In genomic region chr15:90880381-90881145, GRCh38 we compare ENCODE assay signal across 14 cellular contexts. TPM values are rescaled to one million over a fixed set of nuclear protein-coding genes. Genes with fewer than 3 reads are reported as not detected.
DNase-seq lines count a peak whose midpoint lies in the region; ATAC-seq and TF ChIP-seq lines count a peak whose summit lies in the region.
"Had no signal": no experiment of that assay in that cellular context is flagged by ENCODE, and none has a peak within 500 bp of the region (broad histone marks: within the 10 kb centered on the region; RNA-seq: fewer than 3 reads in every experiment).

No MANE protein-coding gene starts in this region.

- POLR2A ChIA-PET in activated CD8-positive, alpha-beta T cell treated with anti-CD3 and anti-CD28 coated beads for 36 hours (lab: Charles Lee), result interaction anchor here (1.7 to 2.1 kb wide), 2 partner anchors 22 to 54 kb away, joined by 4 read pairs; no protein-coding TSS in a partner anchor

- no peak overlapping the region for H3K4me3 Mint-ChIP-seq in activated CD4-positive, alpha-beta T cell treated with anti-CD3 and anti-CD28 coated beads, Interleukin-2, amount 10 ng/mL, durations not matched to agents 24 days and 14 days
- H3K4me3 Mint-ChIP-seq in dendritic cell treated with granulocyte-macrophage colony-stimulating factor and Interleukin-4, amounts not matched to agents 40 ng/mL and 50 ng/mL, for 4 days, result no peak overlapping the region
- no peak overlapping the region for H3K4me3 Mint-ChIP-seq in activated CD8-positive, alpha-beta T cell treated with anti-CD3 and anti-CD28 coated beads for 36 hours
- H3K4me3 Mint-ChIP-seq: CD8-positive, alpha-beta memory T cell; HFFc6 had no signal

- peaks cover 50% of the 10 kb centered on the region for H3K4me1 Mint-ChIP-seq in activated CD4-positive, alpha-beta T cell treated with anti-CD3 and anti-CD28 coated beads, Interleukin-2, amount 10 ng/mL, durations not matched to agents 24 days and 14 days
- peaks cover 79% of the 10 kb centered on the region for H3K4me1 Mint-ChIP-seq in dendritic cell treated with granulocyte-macrophage colony-stimulating factor and Interleukin-4, amounts not matched to agents 40 ng/mL and 50 ng/mL, for 4 days (ENCODE audit: low read depth)
- peaks cover 4% of the 10 kb centered on the region for H3K4me1 Mint-ChIP-seq in activated CD8-positive, alpha-beta T cell treated with anti-CD3 and anti-CD28 coated beads for 36 hours (ENCODE audit: low read depth)

- CTCF ChIA-PET in activated CD8-positive, alpha-beta T cell treated with anti-CD3 and anti-CD28 coated beads for 36 hours (lab: Charles Lee), result no interaction called here

- no peak for TF ChIP-seq CTCF in activated CD8-positive, alpha-beta T cell treated with anti-CD3 and anti-CD28 coated beads for 36 hours (IDR thresholded peaks at IDR 0.05)

- H3K4me3 ChIP-seq in right cardiac atrium (ENCODE audit: low read length), result no peak overlapping the region
- H3K4me3 ChIP-seq: BLaER1 had no signal

- DNase-seq in activated CD4-positive, alpha-beta T cell treated with anti-CD3 and anti-CD28 coated beads, Interleukin-2, amount 10 ng/mL, durations not matched to agents 24 days and 14 days, result no peak
- DNase-seq in activated CD4-positive, alpha-beta T cell treated with anti-CD3 and anti-CD28 coated beads, Interleukin-2, amount 50 U/mL, for 1 hour, result no peak
- DNase-seq in right cardiac atrium, result peak in 2 of 3 donors; percentile 42 to 57
- DNase-seq in left cardiac atrium, result no peak
- DNase-seq in COR-L47 (lab: John Stamatoyannopoulos, UW), result no peak
- no peak for DNase-seq in activated CD8-positive, alpha-beta T cell treated with anti-CD3 and anti-CD28 coated beads for 36 hours
- DNase-seq in NCI-H2227 (lab: John Stamatoyannopoulos, UW; ENCODE audit: unreplicated experiment), result no peak
- DNase-seq: CD8-positive, alpha-beta memory T cell; GF-D8; HCEC 1CT; HFFc6 had no signal

- H3K9me3 Mint-ChIP-seq in activated CD4-positive, alpha-beta T cell treated with anti-CD3 and anti-CD28 coated beads, Interleukin-2, amount 10 ng/mL, durations not matched to agents 24 days and 14 days, result no peaks in the 10 kb centered on the region
- no peaks in the 10 kb centered on the region for H3K9me3 Mint-ChIP-seq in dendritic cell treated with granulocyte-macrophage colony-stimulating factor and Interleukin-4, amounts not matched to agents 40 ng/mL and 50 ng/mL, for 4 days
- H3K9me3 Mint-ChIP-seq in activated CD8-positive, alpha-beta T cell treated with anti-CD3 and anti-CD28 coated beads for 36 hours, result no peaks in the 10 kb centered on the region
- H3K9me3 Mint-ChIP-seq: CD8-positive, alpha-beta memory T cell; HFFc6 had no signal

- H3K27ac ChIP-seq in right cardiac atrium (ENCODE audit: low read length), result no peak overlapping the region
- H3K27ac ChIP-seq: 22Rv1, BLaER1 had no signal

- H3K36me3 Mint-ChIP-seq in activated CD4-positive, alpha-beta T cell treated with anti-CD3 and anti-CD28 coated beads, Interleukin-2, amount 10 ng/mL, durations not matched to agents 24 days and 14 days (ENCODE audit: low read depth), result peaks cover 66% of the 10 kb centered on the region
- peaks cover 93% of the 10 kb centered on the region for H3K36me3 Mint-ChIP-seq in dendritic cell treated with granulocyte-macrophage colony-stimulating factor and Interleukin-4, amounts not matched to agents 40 ng/mL and 50 ng/mL, for 4 days (ENCODE audit: low read depth)
- H3K36me3 Mint-ChIP-seq in activated CD8-positive, alpha-beta T cell treated with anti-CD3 and anti-CD28 coated beads for 36 hours (ENCODE audit: low read depth), result peaks cover 41% of the 10 kb centered on the region

- 84% methylated on average over 16 of the region's 16 CpGs for WGBS in right cardiac atrium

- H3K9me3 ChIP-seq in right cardiac atrium (ENCODE audit: control insufficient read depth, low read length), result no peaks in the 10 kb centered on the region
- H3K9me3 ChIP-seq: BLaER1 had no signal

- intact Hi-C loops in activated CD4-positive, alpha-beta T cell treated with anti-CD3 and anti-CD28 coated beads, Interleukin-2, amount 10 ng/mL, durations not matched to agents 24 days and 14 days (cut with micrococcal nuclease), result no loop called here
- intact Hi-C loops in right cardiac atrium (cut with DNase I) (loop anchor here in 1 of 4 donors (10.0 kb wide), 1 partner anchor 166 kb away; the partner anchor contains the start of gene BLM), left cardiac atrium (cut with DNase I) (loop anchor here in 1 of 2 donors (5.0 kb wide), 1 partner anchor 163 kb away; the partner anchor contains the start of gene BLM)
- intact Hi-C loops in dendritic cell treated with granulocyte-macrophage colony-stimulating factor and Interleukin-4, amounts not matched to agents 40 ng/mL and 50 ng/mL, for 4 days (cut with micrococcal nuclease), result loop anchor here (10.0 kb wide), 1 partner anchor 54 kb away; the partner anchor contains the start of genes HDDC3 and UNC45A
- intact Hi-C loops in activated CD8-positive, alpha-beta T cell treated with anti-CD3 and anti-CD28 coated beads for 36 hours (cut with micrococcal nuclease), result no loop called here

- no peak for ATAC-seq in right cardiac atrium
- ATAC-seq in left cardiac atrium, result no peak
- ATAC-seq in activated CD8-positive, alpha-beta T cell treated with anti-CD3 and anti-CD28 coated beads for 36 hours, result no peak

- H3K27ac Mint-ChIP-seq in activated CD4-positive, alpha-beta T cell treated with anti-CD3 and anti-CD28 coated beads, Interleukin-2, amount 10 ng/mL, durations not matched to agents 24 days and 14 days, result peak overlapping the region; percentile 15
- H3K27ac Mint-ChIP-seq in dendritic cell treated with granulocyte-macrophage colony-stimulating factor and Interleukin-4, amounts not matched to agents 40 ng/mL and 50 ng/mL, for 4 days, result peak overlapping the region; percentile 95
- H3K27ac Mint-ChIP-seq in activated CD8-positive, alpha-beta T cell treated with anti-CD3 and anti-CD28 coated beads for 36 hours, result no peak overlapping the region
- H3K27ac Mint-ChIP-seq: HFFc6 had no signal

- H3K4me1 ChIP-seq in right cardiac atrium (ENCODE audit: control insufficient read depth, insufficient read depth, low read length), result peaks cover 4% of the 10 kb centered on the region

- H3K27me3 Mint-ChIP-seq in activated CD4-positive, alpha-beta T cell treated with anti-CD3 and anti-CD28 coated beads, Interleukin-2, amount 10 ng/mL, durations not matched to agents 24 days and 14 days, result no peaks in the 10 kb centered on the region
- H3K27me3 Mint-ChIP-seq in dendritic cell treated with granulocyte-macrophage colony-stimulating factor and Interleukin-4, amounts not matched to agents 40 ng/mL and 50 ng/mL, for 4 days, result no peaks in the 10 kb centered on the region
- peaks cover 2% of the 10 kb centered on the region for H3K27me3 Mint-ChIP-seq in activated CD8-positive, alpha-beta T cell treated with anti-CD3 and anti-CD28 coated beads for 36 hours

- H3K27me3 ChIP-seq in right cardiac atrium (ENCODE audit: control insufficient read depth, insufficient read depth), result no peaks in the 10 kb centered on the region
- H3K27me3 ChIP-seq: BLaER1 had no signal

RNA-seq across cellular contexts. Expression of gene FES, which starts 3.7 kb away (rescaled TPM):
- total RNA-seq in activated CD4-positive, alpha-beta T cell treated with anti-CD3 and anti-CD28 coated beads, Interleukin-2, amount 10 ng/mL, durations not matched to agents 24 days and 14 days, result 32.5 and 33.7 TPM in 2 replicates
- total RNA-seq in right cardiac atrium (10 to 100 TPM; 15.6 to 21.0 (median 18.0) TPM), left cardiac atrium (10 to 100 TPM; 26.9 to 29.2 TPM)
- 17.6 TPM for polyA plus RNA-seq in right cardiac atrium
- 1 to 10 TPM; 4.1 to 4.6 TPM for total RNA-seq in activated CD8-positive, alpha-beta T cell treated with anti-CD3 and anti-CD28 coated beads for 36 hours

RNA-seq across cellular contexts. Expression of gene FURIN, which starts 12.2 kb away (rescaled TPM):
- 432 TPM in 2 replicates for total RNA-seq in activated CD4-positive, alpha-beta T cell treated with anti-CD3 and anti-CD28 coated beads, Interleukin-2, amount 10 ng/mL, durations not matched to agents 24 days and 14 days
- total RNA-seq in right cardiac atrium (10 to 100 TPM; 57.4 to 69.0 (median 60.8) TPM), left cardiac atrium (10 to 100 TPM; 57.7 to 78.6 TPM)
- polyA plus RNA-seq in right cardiac atrium, result 60.1 TPM
- total RNA-seq in activated CD8-positive, alpha-beta T cell treated with anti-CD3 and anti-CD28 coated beads for 36 hours, result 100 to 1,000 TPM; 111 to 117 TPM

RNA-seq across cellular contexts. Expression of gene MAN2A2, which starts 22.5 kb away (rescaled TPM):
- 196 and 206 TPM in 2 replicates for total RNA-seq in activated CD4-positive, alpha-beta T cell treated with anti-CD3 and anti-CD28 coated beads, Interleukin-2, amount 10 ng/mL, durations not matched to agents 24 days and 14 days
- 100 to 1,000 TPM in 2 of 4 donors, 10 to 100 TPM in 2; 75.9 to 118 (median 93.4) TPM for total RNA-seq in right cardiac atrium
- polyA plus RNA-seq in right cardiac atrium, result 41.6 TPM
- total RNA-seq in left cardiac atrium, result 10 to 100 TPM; 79.3 to 83.2 TPM
- 10 to 100 TPM; 85.0 to 87.7 TPM for total RNA-seq in activated CD8-positive, alpha-beta T cell treated with anti-CD3 and anti-CD28 coated beads for 36 hours

RNA-seq across cellular contexts. Expression of gene HDDC3, which starts 51.8 kb away (rescaled TPM):
- total RNA-seq in activated CD4-positive, alpha-beta T cell treated with anti-CD3 and anti-CD28 coated beads, Interleukin-2, amount 10 ng/mL, durations not matched to agents 24 days and 14 days, result 36.3 and 39.9 TPM in 2 replicates
- total RNA-seq in right cardiac atrium (10 to 100 TPM; 13.5 to 17.7 (median 17.0) TPM), left cardiac atrium (10 to 100 TPM; 12.2 to 17.1 TPM)
- polyA plus RNA-seq in right cardiac atrium, result 22.2 TPM
- total RNA-seq in activated CD8-positive, alpha-beta T cell treated with anti-CD3 and anti-CD28 coated beads for 36 hours, result 10 to 100 TPM; 34.2 to 35.6 TPM

RNA-seq across cellular contexts. Expression of gene UNC45A, which starts 54.5 kb away (rescaled TPM):
- 66.9 and 67.0 TPM in 2 replicates for total RNA-seq in activated CD4-positive, alpha-beta T cell treated with anti-CD3 and anti-CD28 coated beads, Interleukin-2, amount 10 ng/mL, durations not matched to agents 24 days and 14 days
- total RNA-seq in right cardiac atrium (10 to 100 TPM; 26.2 to 32.8 (median 29.9) TPM), left cardiac atrium (10 to 100 TPM; 27.3 to 29.5 TPM)
- 24.0 TPM for polyA plus RNA-seq in right cardiac atrium
- 10 to 100 TPM; 65.0 to 66.8 TPM for total RNA-seq in activated CD8-positive, alpha-beta T cell treated with anti-CD3 and anti-CD28 coated beads for 36 hours

Comparison
In these comparisons a context has a peak if more than half of its experiments do, and no peak if none do; other contexts are left out.
1. DNase-seq: peak in right cardiac atrium (2 of 3); none in activated CD4-positive, alpha-beta T cell treated with anti-CD3 and anti-CD28 coated beads, Interleukin-2, amount 10 ng/mL, durations not matched to agents 24 days and 14 days (single experiment), activated CD4-positive, alpha-beta T cell treated with anti-CD3 and anti-CD28 coated beads, Interleukin-2, amount 50 U/mL, for 1 hour (single experiment), left cardiac atrium (single experiment), COR-L47 (single experiment), activated CD8-positive, alpha-beta T cell treated with anti-CD3 and anti-CD28 coated beads for 36 hours (single experiment) and NCI-H2227 (single experiment).